Comparison of ENCODE assay signal across 20 cellular contexts in genomic region chrX:50613846-50614245, GRCh38.
DNase-seq lines count a peak whose midpoint lies in the region; ATAC-seq, FAIRE-seq and TF ChIP-seq lines count a peak whose summit lies in the region.
"Had no signal": no experiment of that assay in that cellular context is flagged by ENCODE, and none has a peak within 500 bp of the region (broad histone marks: within the 10 kb centered on the region; RNA-seq: fewer than 3 reads in every experiment).

No MANE protein-coding gene starts in this region.

- DNase-seq in COLO829 (ENCODE audit: low spot score) (peak; percentile 28), choroid plexus epithelial cell (ENCODE audit: low read depth) (peak; percentile 22), frontal cortex (ENCODE audit: low spot score in 2 of 2) (no peak), H4 (ENCODE audit: low spot score) (no peak)
- DNase-seq: CD8-positive, alpha-beta memory T cell; DMS79 treated with DMSO at 0.1 percent for 48 hours; GF-D8; HFFc6; NCI-H187; NCI-H345; NCI-H69; NK-92 treated with Interleukin-12 subunit alpha and Interleukin-12 subunit beta, amount 100 ng/mL, for 24 hours; SHP77 treated with DMSO at 0.1 percent for 48 hours had no signal

- H3K36me3 ChIP-seq in HUES64 (ENCODE audit: insufficient read depth, low read length), result no peaks in the 10 kb centered on the region
- H3K36me3 ChIP-seq: BLaER1 had no signal

- TF ChIP-seq CTCF in choroid plexus epithelial cell (conservative IDR thresholded peaks at IDR 0.05; ENCODE audit: low read depth, low read length), result no peak

- peak overlapping the region; percentile 25; the same call in 1 of the 2 replicates for H3K27ac ChIP-seq in HUES64 (ENCODE audit: low read depth, low read length)
- H3K27ac ChIP-seq: BLaER1 had no signal

- ATAC-seq in GM21619 (IDR thresholded peaks at IDR 0.05; ENCODE audit: unreplicated experiment), result no peak
- ATAC-seq in HG03025 (IDR thresholded peaks at IDR 0.05; ENCODE audit: low FRiP score, unreplicated experiment), result no peak
- no peak for ATAC-seq in GM19463 (IDR thresholded peaks at IDR 0.05; ENCODE audit: unreplicated experiment)

- peaks cover 35% of the 10 kb centered on the region for H3K4me1 ChIP-seq in HUES64 (ENCODE audit: insufficient read depth, low read length)

- no peak overlapping the region for H3K9ac ChIP-seq in HUES64 (ENCODE audit: low read depth, low read length)
- H3K9ac ChIP-seq: BLaER1 had no signal

- peak; percentile 64 for FAIRE-seq in frontal cortex (lab: Jason Lieb, UNC)
- FAIRE-seq: GM12891, GM18507 had no signal

- WGBS in HUES64, result no CpG with 5 or more reads among the region's 2 CpGs

- H3K9me3 ChIP-seq in HUES64 (ENCODE audit: insufficient read depth, low read depth, low read length), result no peaks in the 10 kb centered on the region
- H3K9me3 ChIP-seq: BLaER1 had no signal

- no peak overlapping the region for H3K4me3 ChIP-seq in HUES64 (ENCODE audit: low read length)
- H3K4me3 ChIP-seq in choroid plexus epithelial cell (ENCODE audit: low read depth, low read length), result no peak overlapping the region
- H3K4me3 ChIP-seq: BLaER1 had no signal

- no peaks in the 10 kb centered on the region for H3K27me3 ChIP-seq in HUES64 (ENCODE audit: insufficient read depth, low read length)

Comparison
In these comparisons a context has a peak if more than half of its experiments do, and no peak if none do; other contexts are left out.
1. DNase-seq: peak in COLO829 (single experiment) and choroid plexus epithelial cell (single experiment); none in frontal cortex (0 of 2) and H4 (single experiment).